Comparison of ENCODE assay signal across 1 cellular context in the genomic region with DNA sequence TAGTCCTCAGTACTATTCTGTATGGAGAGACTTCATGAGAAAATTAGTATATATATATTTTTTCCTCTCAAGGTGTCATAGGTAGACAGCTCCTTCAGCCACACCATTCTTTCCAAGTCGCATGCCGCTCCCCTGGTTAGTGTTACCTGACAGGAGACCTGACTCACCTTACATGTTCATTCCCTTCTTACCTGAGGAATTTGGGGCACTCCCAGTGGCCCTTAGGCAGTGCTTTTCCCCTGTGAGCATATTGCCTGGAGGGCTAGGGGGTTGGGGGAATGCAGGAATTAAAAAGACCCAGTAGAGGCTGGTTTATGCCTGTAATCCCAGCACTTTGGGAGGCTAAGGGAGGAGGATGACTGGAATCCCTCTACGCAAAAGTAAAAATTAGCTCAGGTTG.
TF ChIP-seq lines count a peak whose summit lies in the region.

No MANE protein-coding gene starts in this region.

TF ChIP-seq in HCT116, 20 proteins besides CTCF, POLR2A, EP300 and RAD21:
- TF ChIP-seq EGR1 (IDR thresholded peaks at IDR 0.05; ENCODE audit: low read depth) (no peak), ZNF274 (IDR thresholded peaks at IDR 0.05; ENCODE audit: low read depth, low read length) (no peak), CBX3 (IDR thresholded peaks at IDR 0.05; ENCODE audit: low read depth) (no peak), EZH2 (IDR thresholded peaks at IDR 0.05) (no peak), JUND (IDR thresholded peaks at IDR 0.05) (no peak), SIN3A (IDR thresholded peaks at IDR 0.05; ENCODE audit: low read depth) (no peak), TCF7L2 (IDR thresholded peaks at IDR 0.05; ENCODE audit: borderline replicate concordance, extremely low read depth, insufficient read depth, insufficient read length) (no peak), ELF1 (IDR thresholded peaks at IDR 0.05; ENCODE audit: borderline replicate concordance, low read depth) (no peak), FOSL1 (IDR thresholded peaks at IDR 0.05; ENCODE audit: low read depth) (no peak), POLR2AphosphoS5 (IDR thresholded peaks at IDR 0.05; ENCODE audit: low read depth, low read length) (no peak), EZH2phosphoT487 (IDR thresholded peaks at IDR 0.05; ENCODE audit: borderline replicate concordance) (no peak)
- TF ChIP-seq, protein P1, sequence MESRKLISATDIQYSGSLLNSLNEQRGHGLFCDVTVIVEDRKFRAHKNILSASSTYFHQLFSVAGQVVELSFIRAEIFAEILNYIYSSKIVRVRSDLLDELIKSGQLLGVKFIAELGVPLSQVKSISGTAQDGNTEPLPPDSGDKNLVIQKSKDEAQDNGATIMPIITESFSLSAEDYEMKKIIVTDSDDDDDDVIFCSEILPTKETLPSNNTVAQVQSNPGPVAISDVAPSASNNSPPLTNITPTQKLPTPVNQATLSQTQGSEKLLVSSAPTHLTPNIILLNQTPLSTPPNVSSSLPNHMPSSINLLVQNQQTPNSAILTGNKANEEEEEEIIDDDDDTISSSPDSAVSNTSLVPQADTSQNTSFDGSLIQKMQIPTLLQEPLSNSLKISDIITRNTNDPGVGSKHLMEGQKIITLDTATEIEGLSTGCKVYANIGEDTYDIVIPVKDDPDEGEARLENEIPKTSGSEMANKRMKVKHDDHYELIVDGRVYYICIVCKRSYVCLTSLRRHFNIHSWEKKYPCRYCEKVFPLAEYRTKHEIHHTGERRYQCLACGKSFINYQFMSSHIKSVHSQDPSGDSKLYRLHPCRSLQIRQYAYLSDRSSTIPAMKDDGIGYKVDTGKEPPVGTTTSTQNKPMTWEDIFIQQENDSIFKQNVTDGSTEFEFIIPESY (IDR thresholded peaks at IDR 0.05; ENCODE audit: extremely low read depth, insufficient replicate concordance, low read length): no peak
- TF ChIP-seq, protein P2, sequence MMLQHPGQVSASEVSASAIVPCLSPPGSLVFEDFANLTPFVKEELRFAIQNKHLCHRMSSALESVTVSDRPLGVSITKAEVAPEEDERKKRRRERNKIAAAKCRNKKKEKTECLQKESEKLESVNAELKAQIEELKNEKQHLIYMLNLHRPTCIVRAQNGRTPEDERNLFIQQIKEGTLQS (IDR thresholded peaks at IDR 0.05): no peak
